Comparison of ENCODE assay signal across 9 cellular contexts in the genomic region with DNA sequence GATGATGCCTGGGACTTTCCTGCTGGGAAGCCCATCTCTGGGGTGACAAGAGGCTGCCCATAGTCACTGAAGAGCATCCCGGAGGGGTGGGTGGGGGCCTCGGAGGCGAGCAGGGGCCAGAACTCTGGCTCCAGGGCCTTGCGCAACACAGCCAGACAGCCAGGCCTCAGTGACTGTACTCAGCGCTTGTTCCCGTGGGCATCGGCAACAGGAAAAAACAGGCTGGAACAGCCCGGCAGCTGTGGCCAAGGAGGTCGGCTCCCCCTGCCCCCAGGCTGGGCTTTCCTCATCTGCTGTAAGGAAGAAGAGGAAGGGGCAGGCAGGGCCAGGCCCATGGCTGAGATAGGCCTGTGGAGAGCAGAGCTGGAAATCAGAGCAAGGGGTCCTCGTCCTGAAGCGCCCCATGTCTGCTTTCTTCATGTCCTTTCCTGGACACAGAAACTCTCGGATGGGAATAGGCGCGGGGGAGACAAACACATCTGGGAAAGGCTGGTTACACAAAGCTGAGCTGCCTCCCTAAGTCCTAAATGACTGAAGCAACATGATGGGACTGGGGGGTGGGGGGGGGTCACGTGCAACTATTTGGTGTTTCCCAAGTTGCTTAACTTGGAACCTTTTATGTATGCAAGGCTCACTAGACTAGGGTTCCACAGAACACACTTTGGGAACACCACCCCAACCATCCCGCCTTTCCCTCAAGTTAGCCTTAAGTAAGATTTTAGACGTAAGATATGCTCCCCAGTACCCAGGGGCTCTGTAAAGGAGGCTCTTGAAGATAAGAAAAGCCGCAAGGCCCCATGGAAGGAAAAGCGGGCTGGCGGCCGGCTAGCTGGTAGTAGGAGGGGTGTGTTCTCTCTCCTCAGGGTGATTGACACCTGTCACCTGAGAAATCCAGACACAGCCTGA. TPM values are rescaled to one million over a fixed set of nuclear protein-coding genes. Genes with fewer than 3 reads are reported as not detected.
DNase-seq lines count a peak whose midpoint lies in the region; ATAC-seq and TF ChIP-seq lines count a peak whose summit lies in the region.
"Had no signal": no experiment of that assay in that cellular context is flagged by ENCODE, and none has a peak within 500 bp of the region (broad histone marks: within the 10 kb centered on the region; RNA-seq: fewer than 3 reads in every experiment).

No MANE protein-coding gene starts in this region.

- 65 to 74% methylated on average over 16 to 21 of the region's 21 CpGs for WGBS in thyroid gland, 2 donors

- H3K4me3 ChIP-seq in RWPE2 (ENCODE audit: severe bottlenecking), result no peak overlapping the region
- no peak overlapping the region for H3K4me3 ChIP-seq in mucosa of rectum (ENCODE audit: low read length in 2 of 2)
- H3K4me3 ChIP-seq in thyroid gland (replicated peaks in 1 of 3), result no peak overlapping the region

- peaks cover 2% of the 10 kb centered on the region for H3K9me3 ChIP-seq in RWPE2 (ENCODE audit: severe bottlenecking)
- H3K9me3 ChIP-seq in mucosa of rectum (ENCODE audit: control insufficient read depth in 2 of 2, low read length in 2 of 2), result no peaks in the 10 kb centered on the region
- no peaks in the 10 kb centered on the region for H3K9me3 ChIP-seq in thyroid gland

- TF ChIP-seq CTCF in RWPE2 (IDR thresholded peaks at IDR 0.05; ENCODE audit: poor library complexity, severe bottlenecking) (no peak), thyroid gland (IDR thresholded peaks at IDR 0.05) (no peak)

- H3K36me3 ChIP-seq in RWPE2 (ENCODE audit: low read depth) (peaks cover 6% of the 10 kb centered on the region; the same call in 1 of the 2 replicates), mucosa of rectum (ENCODE audit: control insufficient read depth in 2 of 2, insufficient read depth in 2 of 2, low read length in 2 of 2) (no peaks in the 10 kb centered on the region), thyroid gland (no peaks in the 10 kb centered on the region)

- DNase-seq in RWPE2 (ENCODE audit: low spot score) (peak; percentile 35), fibroblast of gingiva (ENCODE audit: low read depth) (peak; percentile 60), thyroid gland (peak; percentile 51 to 54), HuH-7 (ENCODE audit: low spot score) (no peak), RPMI8226 (no peak)
- no peak for DNase-seq in activated effector memory CD4-positive, alpha-beta T cell treated with anti-CD3 and anti-CD28 coated beads, Interleukin-2, amount 50 U/mL, for 16 hours
- no peak for DNase-seq in activated CD4-positive, alpha-beta T cell treated with anti-CD3 and anti-CD28 coated beads for 1 hour
- DNase-seq: activated CD4-positive, alpha-beta T cell treated with anti-CD3 and anti-CD28 coated beads, Interleukin-2, amount 10 ng/mL, durations not matched to agents 24 days and 14 days had no signal

- intact Hi-C loops in thyroid gland (cut with DNase I), result no loop called here

- ATAC-seq in RWPE2 (ENCODE audit: low read depth), result no peak

- H3K4me1 ChIP-seq in RWPE2 (ENCODE audit: insufficient read depth, poor library complexity, severe bottlenecking), result peaks cover 9% of the 10 kb centered on the region
- H3K4me1 ChIP-seq in mucosa of rectum (ENCODE audit: control insufficient read depth in 2 of 2, insufficient read depth in 2 of 2, low read length in 2 of 2), result peaks cover 53 to 64% of the 10 kb centered on the region in 2 donors
- peaks cover 29 to 88% of the 10 kb centered on the region in 2 donors for H3K4me1 ChIP-seq in thyroid gland

- no peak for TF ChIP-seq POLR2A in thyroid gland (IDR thresholded peaks at IDR 0.05)

- H3K27ac ChIP-seq in RWPE2 (ENCODE audit: poor library complexity, severe bottlenecking), result no peak overlapping the region
- H3K27ac ChIP-seq in mucosa of rectum (ENCODE audit: low read depth in 2 of 2, low read length in 2 of 2), result peak overlapping the region; percentile 43 to 59
- peak overlapping the region; percentile 77 to 81 (median 81) for H3K27ac ChIP-seq in thyroid gland

- H3K27me3 ChIP-seq in RWPE2 (ENCODE audit: insufficient read depth, poor library complexity, severe bottlenecking) (no peaks in the 10 kb centered on the region), mucosa of rectum (ENCODE audit: control insufficient read depth in 2 of 2, insufficient read depth in 2 of 2, low read length in 2 of 2) (no peaks in the 10 kb centered on the region), thyroid gland (no peaks in the 10 kb centered on the region)

- no peak overlapping the region for H3K9ac ChIP-seq in mucosa of rectum (ENCODE audit: low read depth in 1 of 2, low read length in 2 of 2)

RNA-seq across cellular contexts. Expression of a gene that starts 30.7 kb away (rescaled TPM):
- 100 to 1,000 TPM in 2 of 4 donors, 10 to 100 TPM in 2; 75.7 to 239 (median 96.8) TPM for total RNA-seq in thyroid gland

Comparison
In these comparisons a context has a peak if more than half of its experiments do, and no peak if none do; other contexts are left out.
1. DNase-seq: peak in RWPE2 (single experiment), fibroblast of gingiva (single experiment) and thyroid gland (2 of 2); none in activated effector memory CD4-positive, alpha-beta T cell treated with anti-CD3 and anti-CD28 coated beads, Interleukin-2, amount 50 U/mL, for 16 hours (single experiment), activated CD4-positive, alpha-beta T cell treated with anti-CD3 and anti-CD28 coated beads for 1 hour (single experiment), HuH-7 (single experiment) and RPMI8226 (single experiment).